Comparison of ENCODE assay signal across 11 cellular contexts in genomic region chr3:159852256-159852655, GRCh38. TPM values are rescaled to one million over a fixed set of nuclear protein-coding genes. Genes with fewer than 3 reads are reported as not detected.
DNase-seq lines count a peak whose midpoint lies in the region; ATAC-seq, FAIRE-seq and TF ChIP-seq lines count a peak whose summit lies in the region.
"Had no signal": no experiment of that assay in that cellular context is flagged by ENCODE, and none has a peak within 500 bp of the region (broad histone marks: within the 10 kb centered on the region; RNA-seq: fewer than 3 reads in every experiment).

No MANE protein-coding gene starts in this region.

- H3K27me3 ChIP-seq in adipocyte (replicated peaks; ENCODE audit: control insufficient read depth, insufficient read depth, low read length) = no peaks in the 10 kb centered on the region
- H3K27me3 ChIP-seq in iPS-15b (ENCODE audit: control insufficient read depth, insufficient read depth, low read length) = no peaks in the 10 kb centered on the region
- no peaks in the 10 kb centered on the region for H3K27me3 ChIP-seq in gastrocnemius medialis
- no peaks in the 10 kb centered on the region for H3K27me3 ChIP-seq in pancreas

- H3K27ac ChIP-seq in gastrocnemius medialis = peak overlapping the region; percentile 86 to 97 (median 92)
- peak overlapping the region in 2 of 4 donors; percentile 3 to 36 for H3K27ac ChIP-seq in pancreas

- H3K4me3 ChIP-seq in GM12875 (ENCODE audit: low read depth, low read length) = peak overlapping the region; percentile 43
- no peak overlapping the region for H3K4me3 ChIP-seq in adipocyte (ENCODE audit: low read length)
- no peak overlapping the region for H3K4me3 ChIP-seq in iPS-15b (ENCODE audit: low read depth, low read length)
- H3K4me3 ChIP-seq in gastrocnemius medialis = peak overlapping the region; percentile 51 to 69 (median 60)
- H3K4me3 ChIP-seq in pancreas = no peak overlapping the region

- peak; percentile 15 for DNase-seq in adipocyte (ENCODE audit: low read depth)
- DNase-seq in gastrocnemius medialis = no peak
- no peak for DNase-seq in NCI-H2029 (lab: John Stamatoyannopoulos, UW)
- no peak for DNase-seq in anterior cingulate cortex (lab: John Stamatoyannopoulos, UW)
- DNase-seq in DMS153 treated with DMSO at 0.1 percent for 48 hours (lab: John Stamatoyannopoulos, UW; ENCODE audit: unreplicated experiment) = no peak
- DNase-seq in pancreas = no peak
- DNase-seq: activated CD4-positive, CD25-positive, alpha-beta regulatory T cell; CD4-positive, alpha-beta memory T cell had no signal

- H3K4me1 ChIP-seq in adipocyte (ENCODE audit: control insufficient read depth, insufficient read depth, low read length) = peaks cover 40% of the 10 kb centered on the region
- peaks cover 23% of the 10 kb centered on the region for H3K4me1 ChIP-seq in iPS-15b (ENCODE audit: control insufficient read depth, insufficient read depth, low read length)
- peaks cover 64 to 72% of the 10 kb centered on the region in 2 donors for H3K4me1 ChIP-seq in gastrocnemius medialis
- H3K4me1 ChIP-seq in pancreas = no peaks in the 10 kb centered on the region

- TF ChIP-seq CTCF in GM12875 (IDR thresholded peaks at IDR 0.05; ENCODE audit: borderline replicate concordance, insufficient read depth, low read depth, low read length) (no peak), gastrocnemius medialis (IDR thresholded peaks at IDR 0.05 in 4 of 5, conservative IDR thresholded peaks at IDR 0.05 in 1 of 5) (no peak), pancreas (IDR thresholded peaks at IDR 0.05) (no peak)

- 50 to 53% methylated on average over 2 of the region's 2 CpGs for WGBS in pancreas, 2 donors

- in situ Hi-C loops in gastrocnemius medialis (cut with MboI; ENCODE audit: low sequenced_read_pairs in 4 of 4) = no loop called here

- H3K9ac ChIP-seq in adipocyte (ENCODE audit: low read length) (peak overlapping the region; percentile 33), iPS-15b (ENCODE audit: low read depth, low read length) (peak overlapping the region; percentile 49)

- H3K36me3 ChIP-seq in adipocyte (ENCODE audit: control insufficient read depth, insufficient read depth, low read length, severe bottlenecking) (no peaks in the 10 kb centered on the region), iPS-15b (ENCODE audit: control insufficient read depth, insufficient read depth, low read length) (no peaks in the 10 kb centered on the region), gastrocnemius medialis (no peaks in the 10 kb centered on the region), pancreas (no peaks in the 10 kb centered on the region)

- intact Hi-C loops in gastrocnemius medialis (cut with DNase I; ENCODE audit: low total_unique reads) = loop anchor here (1.0 to 10.0 kb wide), 5 partner anchors 10 to 1023 kb away; partner anchors contain the start of genes KPNA4 and PPM1L
- intact Hi-C loops in pancreas (cut with DNase I) = no loop called here

- FAIRE-seq in pancreas (lab: Jason Lieb, UNC) = no peak

- ATAC-seq in gastrocnemius medialis (no peak), pancreas (no peak)
- ATAC-seq: activated T-helper 17 cell treated with anti-CD3 and anti-CD28 coated beads, Interleukin-2, amount 50 U/mL, for 72 hours had no signal

- no peak for TF ChIP-seq POLR2A in gastrocnemius medialis (IDR thresholded peaks at IDR 0.05)

- H3K9me3 ChIP-seq in adipocyte (ENCODE audit: control insufficient read depth, low read length) = no peaks in the 10 kb centered on the region
- no peaks in the 10 kb centered on the region for H3K9me3 ChIP-seq in iPS-15b (ENCODE audit: control insufficient read depth, insufficient read depth, low read length)
- no peaks in the 10 kb centered on the region for H3K9me3 ChIP-seq in gastrocnemius medialis
- no peaks in the 10 kb centered on the region for H3K9me3 ChIP-seq in pancreas

RNA-seq across cellular contexts. Expression of gene SCHIP1, which starts 12.6 kb away (rescaled TPM):
- total RNA-seq in gastrocnemius medialis (100 to 1,000 TPM in 1 of 4 donors, 10 to 100 TPM in 3; 36.8 to 325 (median 85.6) TPM), pancreas (under 1 TPM; 0.12 to 0.64 (median 0.50) TPM)
- 1 to 10 TPM in 1 of 2 donors, under 1 TPM in 1; 0.80 to 4.3 TPM for polyA plus RNA-seq in pancreas
- total RNA-seq: activated T-helper 17 cell treated with anti-CD3 and anti-CD28 coated beads, Interleukin-2, amount 50 U/mL, for 72 hours; CD4-positive, alpha-beta memory T cell had no signal
- polyA plus RNA-seq: CD4-positive, alpha-beta memory T cell had no signal

Comparison
In these comparisons a context has a peak if more than half of its experiments do, and no peak if none do; other contexts are left out.
1. H3K4me3 ChIP-seq: peak in GM12875 (single experiment) and gastrocnemius medialis (4 of 4); none in adipocyte (single experiment), iPS-15b (single experiment) and pancreas (0 of 4).
2. RNA of gene SCHIP1, which starts 12.6 kb away (total RNA-seq): 36.8 to 325 TPM in gastrocnemius medialis; 0.12 to 0.64 TPM in pancreas; every median in the first group is over 10 times any median in the second.